In genomic region chr20:44642203-44643153, GRCh38 we compare ENCODE assay signal across 8 cellular contexts. TPM values are rescaled to one million over a fixed set of nuclear protein-coding genes. Genes with fewer than 3 reads are reported as not detected.
DNase-seq lines count a peak whose midpoint lies in the region; ATAC-seq and TF ChIP-seq lines count a peak whose summit lies in the region.

No MANE protein-coding gene starts in this region.

- no peaks in the 10 kb centered on the region for H3K27me3 Mint-ChIP-seq in WTC11 (ENCODE audit: low read depth)

- CTCF ChIA-PET in WTC11 (lab: Charles Lee) = interaction anchor here (0.7 to 2.8 kb wide), 18 partner anchors 8 to 254 kb away, joined by 3 to 24 read pairs (median 4); partner anchors contain the start of genes ADA, SERINC3 and TTPAL

- DNase-seq in AML-193 (lab: John Stamatoyannopoulos, UW) = peak; percentile 59 to 78
- peak; percentile 51 for DNase-seq in NCI-H2081 treated with DMSO at 0.1 percent for 48 hours (lab: John Stamatoyannopoulos, UW)
- peak; percentile 45 for DNase-seq in WTC11 (ENCODE audit: low spot score)
- peak; percentile 60 for DNase-seq in epithelial cell of esophagus (ENCODE audit: low read depth)
- DNase-seq in midbrain (lab: John Stamatoyannopoulos, UW) = peak; percentile 32
- peak; percentile 79 to 84 for DNase-seq in tibial artery

- peaks cover 0 to 19% (median 12%) of the 10 kb centered on the region in 4 donors for H3K4me1 ChIP-seq in tibial artery

- no peaks in the 10 kb centered on the region for H3K9me3 ChIP-seq in tibial artery

- peak overlapping the region; percentile 1 to 12 for H3K27ac ChIP-seq in tibial artery

- intact Hi-C loops in tibial artery (cut with DNase I; ENCODE audit: low total_unique reads) = no loop called here

- H3K4me1 Mint-ChIP-seq in WTC11 = peaks cover 57% of the 10 kb centered on the region

- H3K4me3 Mint-ChIP-seq in WTC11 = peak overlapping the region; percentile 0; the same call in 1 of the 2 replicates

- ATAC-seq in GM18907 (IDR thresholded peaks at IDR 0.05; ENCODE audit: unreplicated experiment) = peak; percentile 28
- peak; percentile 67 for ATAC-seq in WTC11
- no peak for ATAC-seq in HG02571 (IDR thresholded peaks at IDR 0.05; ENCODE audit: unreplicated experiment)

- peaks cover 16% of the 10 kb centered on the region for H3K36me3 Mint-ChIP-seq in WTC11

- peak overlapping the region; percentile 70 for H3K27ac Mint-ChIP-seq in WTC11

- H3K4me3 ChIP-seq in epithelial cell of esophagus (ENCODE audit: low read length) (no peak overlapping the region), tibial artery (peak overlapping the region in 1 of 2 donors; percentile 16)

- POLR2A ChIA-PET in WTC11 (lab: Charles Lee) = interaction anchor here (1.1 kb wide), 1 partner anchor 14 kb away, joined by 3 read pairs; no protein-coding TSS in a partner anchor

- H3K36me3 ChIP-seq in tibial artery = no peaks in the 10 kb centered on the region

- TF ChIP-seq CTCF in WTC11 (IDR thresholded peaks at IDR 0.05) (no peak), epithelial cell of esophagus (IDR thresholded peaks at IDR 0.05; ENCODE audit: insufficient read depth, low read depth, low read length, missing control alignments) (peak; percentile 28), tibial artery (IDR thresholded peaks at IDR 0.05) (no peak)

- H3K27me3 ChIP-seq in tibial artery = no peaks in the 10 kb centered on the region

- peaks cover 5% of the 10 kb centered on the region for H3K9me3 Mint-ChIP-seq in WTC11

TF ChIP-seq in WTC11, 78 proteins besides CTCF, POLR2A, EP300 and RAD21:
- TF ChIP-seq FOXK1 (CRISPR knock-in tag; IDR thresholded peaks at IDR 0.05) (peak; percentile 48; the same call in 1 of the 2 replicates), ARID4B (CRISPR knock-in tag; IDR thresholded peaks at IDR 0.05; ENCODE audit: borderline replicate concordance) (no peak), ZNF232 (CRISPR knock-in tag; IDR thresholded peaks at IDR 0.05) (0 out of 2 replicates have a peak, but pooled peaks have one; percentile 43), ZNF423 (CRISPR knock-in tag; IDR thresholded peaks at IDR 0.05) (0 out of 2 replicates have a peak, but pooled peaks have one; percentile 29), MYBL2 (CRISPR knock-in tag; IDR thresholded peaks at IDR 0.05) (0 out of 2 replicates have a peak, but pooled peaks have one; percentile 41), NFE2L1 (CRISPR knock-in tag; IDR thresholded peaks at IDR 0.05) (0 out of 2 replicates have a peak, but pooled peaks have one; percentile 61), SMAD3 (CRISPR knock-in tag; IDR thresholded peaks at IDR 0.05; ENCODE audit: borderline replicate concordance) (peak; percentile 42; the same call in 1 of the 2 replicates)
- TF ChIP-seq, protein P1, sequence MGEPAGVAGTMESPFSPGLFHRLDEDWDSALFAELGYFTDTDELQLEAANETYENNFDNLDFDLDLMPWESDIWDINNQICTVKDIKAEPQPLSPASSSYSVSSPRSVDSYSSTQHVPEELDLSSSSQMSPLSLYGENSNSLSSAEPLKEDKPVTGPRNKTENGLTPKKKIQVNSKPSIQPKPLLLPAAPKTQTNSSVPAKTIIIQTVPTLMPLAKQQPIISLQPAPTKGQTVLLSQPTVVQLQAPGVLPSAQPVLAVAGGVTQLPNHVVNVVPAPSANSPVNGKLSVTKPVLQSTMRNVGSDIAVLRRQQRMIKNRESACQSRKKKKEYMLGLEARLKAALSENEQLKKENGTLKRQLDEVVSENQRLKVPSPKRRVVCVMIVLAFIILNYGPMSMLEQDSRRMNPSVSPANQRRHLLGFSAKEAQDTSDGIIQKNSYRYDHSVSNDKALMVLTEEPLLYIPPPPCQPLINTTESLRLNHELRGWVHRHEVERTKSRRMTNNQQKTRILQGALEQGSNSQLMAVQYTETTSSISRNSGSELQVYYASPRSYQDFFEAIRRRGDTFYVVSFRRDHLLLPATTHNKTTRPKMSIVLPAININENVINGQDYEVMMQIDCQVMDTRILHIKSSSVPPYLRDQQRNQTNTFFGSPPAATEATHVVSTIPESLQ (CRISPR knock-in tag; IDR thresholded peaks at IDR 0.05) = no peak
TF ChIP-seq in WTC11: peak in this region for 6.

RNA-seq across cellular contexts. Expression of gene ADA, which starts 9.0 kb away (rescaled TPM):
- total RNA-seq in WTC11 (2021) = 19.7 to 29.2 TPM (median 25.3 TPM) in 3 replicates
